In genomic region chr18:24051256-24051947, GRCh38 we compare ENCODE assay signal across 10 cellular contexts. TPM values are rescaled to one million over a fixed set of nuclear protein-coding genes. Genes with fewer than 3 reads are reported as not detected.
DNase-seq lines count a peak whose midpoint lies in the region; TF ChIP-seq lines count a peak whose summit lies in the region.
"Had no signal": no experiment of that assay in that cellular context is flagged by ENCODE, and none has a peak within 500 bp of the region (broad histone marks: within the 10 kb centered on the region; RNA-seq: fewer than 3 reads in every experiment).

No MANE protein-coding gene starts in this region.

- H3K36me3 Mint-ChIP-seq in MCF 10A (ENCODE audit: insufficient read depth, unreplicated experiment): no peaks in the 10 kb centered on the region

- TF ChIP-seq CTCF in MCF 10A (IDR thresholded peaks at IDR 0.05; ENCODE audit: unreplicated experiment) (no peak), breast epithelium (IDR thresholded peaks at IDR 0.05) (no peak), epithelial cell of esophagus (IDR thresholded peaks at IDR 0.05; ENCODE audit: insufficient read depth, low read depth, low read length, missing control alignments) (no peak), ascending aorta (IDR thresholded peaks at IDR 0.05) (no peak)

- DNase-seq in MCF 10A (ENCODE audit: unreplicated experiment): peak; percentile 21
- no peak for DNase-seq in breast epithelium (ENCODE audit: low spot score in 2 of 2)
- DNase-seq in NCI-H460 (ENCODE audit: extremely low read depth, low read depth): peak; percentile 70
- DNase-seq in epithelial cell of esophagus (ENCODE audit: low read depth): peak; percentile 18
- DNase-seq in stimulated activated CD4-positive, alpha-beta T cell treated with anti-CD3 and anti-CD28 coated beads, Interleukin-4, amount 100 ng/mL, for 4 hours: no peak
- no peak for DNase-seq in G401 (ENCODE audit: low spot score)
- DNase-seq in ascending aorta (ENCODE audit: low spot score in 2 of 2): no peak
- DNase-seq in caudate nucleus (lab: John Stamatoyannopoulos, UW): no peak
- DNase-seq: amygdala had no signal

- BruUV-seq in MCF 10A (replicated peaks; lab: Mats Ljungman, UMichigan): no TSS peak

- H3K4me3 Mint-ChIP-seq in MCF 10A (ENCODE audit: unreplicated experiment): no peak overlapping the region

- H3K9me3 ChIP-seq in breast epithelium: no peaks in the 10 kb centered on the region
- no peaks in the 10 kb centered on the region for H3K9me3 ChIP-seq in ascending aorta

- H3K4me1 Mint-ChIP-seq in MCF 10A (ENCODE audit: insufficient read depth, unreplicated experiment): peaks cover 11% of the 10 kb centered on the region

- no peak for TF ChIP-seq POLR2A in breast epithelium (IDR thresholded peaks at IDR 0.05)

- CTCF ChIA-PET in MCF 10A (lab: Yijun Ruan, JAX): interaction anchor here (0.7 to 1.0 kb wide), 2 partner anchors 24 kb away, joined by 3 to 4 read pairs; no protein-coding TSS in a partner anchor

- intact Hi-C loops in MCF 10A (cut with micrococcal nuclease) (no loop called here), breast epithelium (cut with DNase I; ENCODE audit: low total_unique reads) (no loop called here), ascending aorta (cut with DNase I) (no loop called here)

- H3K27ac Mint-ChIP-seq in MCF 10A (ENCODE audit: low read depth, unreplicated experiment): peak overlapping the region; percentile 19

- H3K4me3 ChIP-seq in breast epithelium (no peak overlapping the region), epithelial cell of esophagus (ENCODE audit: low read length) (no peak overlapping the region), ascending aorta (no peak overlapping the region)
- H3K4me3 ChIP-seq: SK-N-MC had no signal

- H3K27me3 Mint-ChIP-seq in MCF 10A (ENCODE audit: insufficient read depth, unreplicated experiment): no peaks in the 10 kb centered on the region

- H3K36me3 ChIP-seq in breast epithelium (no peaks in the 10 kb centered on the region), ascending aorta (no peaks in the 10 kb centered on the region)

- no peaks in the 10 kb centered on the region for H3K9me3 Mint-ChIP-seq in MCF 10A (ENCODE audit: unreplicated experiment)

- in situ Hi-C loops in G401 (cut with HindIII; ENCODE audit: low sequenced_read_pairs): no loop called here

- H3K4me1 ChIP-seq in breast epithelium (no peaks in the 10 kb centered on the region), ascending aorta (peaks cover 0 to 3% of the 10 kb centered on the region in 2 donors)

- H3K27me3 ChIP-seq in breast epithelium (no peaks in the 10 kb centered on the region), ascending aorta (no peaks in the 10 kb centered on the region)

- H3K27ac ChIP-seq in breast epithelium (no peak overlapping the region), ascending aorta (no peak overlapping the region), caudate nucleus (ENCODE audit: low read depth, low read length) (no peak overlapping the region)
- H3K27ac ChIP-seq: SK-N-MC had no signal

- POLR2A ChIA-PET in MCF 10A (lab: Yijun Ruan, JAX): no interaction called here

RNA-seq across cellular contexts. Expression of gene TTC39C, which starts 36.8 kb away (rescaled TPM):
- 11.4 and 12.9 TPM in 2 replicates for total RNA-seq in MCF 10A (2022)
- total RNA-seq in breast epithelium: 10 to 100 TPM; 49.8 to 59.0 (median 53.0) TPM
- total RNA-seq in NCI-H460 (2014; rRNA removed; shearing (Covaris generic)): 28.3 and 29.7 TPM in 2 replicates
- polyA plus RNA-seq in NCI-H460 (2014; cell fraction: nucleus; rRNA removed): 12.0 and 20.8 TPM in 2 replicates
- 3.1 and 4.1 TPM in 2 replicates for total RNA-seq in G401 (2014; rRNA removed; shearing (Covaris generic))
- 18.2 TPM for total RNA-seq in ascending aorta

Comparison
In these comparisons a context has a peak if more than half of its experiments do, and no peak if none do; other contexts are left out.
1. DNase-seq: peak in MCF 10A (single experiment), NCI-H460 (single experiment) and epithelial cell of esophagus (single experiment); none in breast epithelium (0 of 2), stimulated activated CD4-positive, alpha-beta T cell treated with anti-CD3 and anti-CD28 coated beads, Interleukin-4, amount 100 ng/mL, for 4 hours (0 of 2), G401 (single experiment), ascending aorta (0 of 2) and caudate nucleus (0 of 61).